Comparison of ENCODE assay signal across 1 cellular context in the genomic region with DNA sequence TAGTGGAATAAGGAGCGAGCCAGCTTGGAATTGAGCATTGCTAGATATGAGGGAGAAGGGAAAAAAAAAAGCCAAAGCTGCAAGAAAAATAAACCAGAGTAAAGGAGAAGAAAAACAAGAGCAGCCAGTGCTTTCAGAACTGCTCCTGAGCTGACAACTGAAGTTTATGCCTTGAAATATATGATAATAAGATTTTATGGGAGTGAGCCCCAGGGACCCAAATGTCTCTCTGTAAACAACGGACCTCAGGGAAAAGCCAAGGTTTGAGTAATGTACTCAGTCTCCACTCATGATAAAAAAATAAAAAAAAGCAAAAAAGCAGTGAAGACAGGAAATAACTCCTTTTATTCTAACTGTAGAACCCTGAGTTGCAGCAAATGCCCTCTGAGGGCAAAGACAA.
TF ChIP-seq lines count a peak whose summit lies in the region.

No MANE protein-coding gene starts in this region.

TF ChIP-seq in SK-N-SH treated with all-trans-retinoic acid at 6 μM for 48 hours, 23 proteins besides CTCF, POLR2A, EP300 and RAD21 (continued from another document):
- TF ChIP-seq, protein P1, sequence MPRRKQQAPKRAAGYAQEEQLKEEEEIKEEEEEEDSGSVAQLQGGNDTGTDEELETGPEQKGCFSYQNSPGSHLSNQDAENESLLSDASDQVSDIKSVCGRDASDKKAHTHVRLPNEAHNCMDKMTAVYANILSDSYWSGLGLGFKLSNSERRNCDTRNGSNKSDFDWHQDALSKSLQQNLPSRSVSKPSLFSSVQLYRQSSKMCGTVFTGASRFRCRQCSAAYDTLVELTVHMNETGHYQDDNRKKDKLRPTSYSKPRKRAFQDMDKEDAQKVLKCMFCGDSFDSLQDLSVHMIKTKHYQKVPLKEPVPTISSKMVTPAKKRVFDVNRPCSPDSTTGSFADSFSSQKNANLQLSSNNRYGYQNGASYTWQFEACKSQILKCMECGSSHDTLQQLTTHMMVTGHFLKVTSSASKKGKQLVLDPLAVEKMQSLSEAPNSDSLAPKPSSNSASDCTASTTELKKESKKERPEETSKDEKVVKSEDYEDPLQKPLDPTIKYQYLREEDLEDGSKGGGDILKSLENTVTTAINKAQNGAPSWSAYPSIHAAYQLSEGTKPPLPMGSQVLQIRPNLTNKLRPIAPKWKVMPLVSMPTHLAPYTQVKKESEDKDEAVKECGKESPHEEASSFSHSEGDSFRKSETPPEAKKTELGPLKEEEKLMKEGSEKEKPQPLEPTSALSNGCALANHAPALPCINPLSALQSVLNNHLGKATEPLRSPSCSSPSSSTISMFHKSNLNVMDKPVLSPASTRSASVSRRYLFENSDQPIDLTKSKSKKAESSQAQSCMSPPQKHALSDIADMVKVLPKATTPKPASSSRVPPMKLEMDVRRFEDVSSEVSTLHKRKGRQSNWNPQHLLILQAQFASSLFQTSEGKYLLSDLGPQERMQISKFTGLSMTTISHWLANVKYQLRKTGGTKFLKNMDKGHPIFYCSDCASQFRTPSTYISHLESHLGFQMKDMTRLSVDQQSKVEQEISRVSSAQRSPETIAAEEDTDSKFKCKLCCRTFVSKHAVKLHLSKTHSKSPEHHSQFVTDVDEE (CRISPR knock-in tag; IDR thresholded peaks at IDR 0.05): no peak
